Comparison of ENCODE assay signal across 1 cellular context in genomic region chr4:125140966-125141495, GRCh38.
A peak's percentile ranks its signal among the peaks of the same experiment; 100 is the strongest.
TF ChIP-seq lines count a peak whose summit lies in the region.

No MANE protein-coding gene starts in this region.

TF ChIP-seq in SK-N-SH, 30 proteins besides CTCF, POLR2A, EP300 and RAD21 (continued from another document):
- TF ChIP-seq, protein P1, sequence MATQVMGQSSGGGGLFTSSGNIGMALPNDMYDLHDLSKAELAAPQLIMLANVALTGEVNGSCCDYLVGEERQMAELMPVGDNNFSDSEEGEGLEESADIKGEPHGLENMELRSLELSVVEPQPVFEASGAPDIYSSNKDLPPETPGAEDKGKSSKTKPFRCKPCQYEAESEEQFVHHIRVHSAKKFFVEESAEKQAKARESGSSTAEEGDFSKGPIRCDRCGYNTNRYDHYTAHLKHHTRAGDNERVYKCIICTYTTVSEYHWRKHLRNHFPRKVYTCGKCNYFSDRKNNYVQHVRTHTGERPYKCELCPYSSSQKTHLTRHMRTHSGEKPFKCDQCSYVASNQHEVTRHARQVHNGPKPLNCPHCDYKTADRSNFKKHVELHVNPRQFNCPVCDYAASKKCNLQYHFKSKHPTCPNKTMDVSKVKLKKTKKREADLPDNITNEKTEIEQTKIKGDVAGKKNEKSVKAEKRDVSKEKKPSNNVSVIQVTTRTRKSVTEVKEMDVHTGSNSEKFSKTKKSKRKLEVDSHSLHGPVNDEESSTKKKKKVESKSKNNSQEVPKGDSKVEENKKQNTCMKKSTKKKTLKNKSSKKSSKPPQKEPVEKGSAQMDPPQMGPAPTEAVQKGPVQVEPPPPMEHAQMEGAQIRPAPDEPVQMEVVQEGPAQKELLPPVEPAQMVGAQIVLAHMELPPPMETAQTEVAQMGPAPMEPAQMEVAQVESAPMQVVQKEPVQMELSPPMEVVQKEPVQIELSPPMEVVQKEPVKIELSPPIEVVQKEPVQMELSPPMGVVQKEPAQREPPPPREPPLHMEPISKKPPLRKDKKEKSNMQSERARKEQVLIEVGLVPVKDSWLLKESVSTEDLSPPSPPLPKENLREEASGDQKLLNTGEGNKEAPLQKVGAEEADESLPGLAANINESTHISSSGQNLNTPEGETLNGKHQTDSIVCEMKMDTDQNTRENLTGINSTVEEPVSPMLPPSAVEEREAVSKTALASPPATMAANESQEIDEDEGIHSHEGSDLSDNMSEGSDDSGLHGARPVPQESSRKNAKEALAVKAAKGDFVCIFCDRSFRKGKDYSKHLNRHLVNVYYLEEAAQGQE (IDR thresholded peaks at IDR 0.05; ENCODE audit: low read depth, low read length) = no peak
- TF ChIP-seq POLR2AphosphoS5 (IDR thresholded peaks at IDR 0.05; ENCODE audit: low read depth, low read length) (no peak), GATA2 (CRISPR knock-in tag; IDR thresholded peaks at IDR 0.05) (peak; percentile 53), SIN3A (IDR thresholded peaks at IDR 0.05; ENCODE audit: borderline replicate concordance, low read depth, low read length) (no peak), EZH2phosphoT487 (IDR thresholded peaks at IDR 0.05; ENCODE audit: borderline replicate concordance, low read depth) (no peak), FOSL2 (IDR thresholded peaks at IDR 0.05; ENCODE audit: borderline replicate concordance, low read depth) (peak; percentile 48; the same call in 1 of the 2 replicates), FOXJ3 (CRISPR knock-in tag; IDR thresholded peaks at IDR 0.05) (no peak), FOXM1 (IDR thresholded peaks at IDR 0.05; ENCODE audit: low read depth) (no peak)
- TF ChIP-seq, protein P2, sequence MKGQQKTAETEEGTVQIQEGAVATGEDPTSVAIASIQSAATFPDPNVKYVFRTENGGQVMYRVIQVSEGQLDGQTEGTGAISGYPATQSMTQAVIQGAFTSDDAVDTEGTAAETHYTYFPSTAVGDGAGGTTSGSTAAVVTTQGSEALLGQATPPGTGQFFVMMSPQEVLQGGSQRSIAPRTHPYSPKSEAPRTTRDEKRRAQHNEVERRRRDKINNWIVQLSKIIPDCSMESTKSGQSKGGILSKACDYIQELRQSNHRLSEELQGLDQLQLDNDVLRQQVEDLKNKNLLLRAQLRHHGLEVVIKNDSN (IDR thresholded peaks at IDR 0.05; ENCODE audit: borderline replicate concordance, low read depth) = no peak
- TF ChIP-seq, protein P3, sequence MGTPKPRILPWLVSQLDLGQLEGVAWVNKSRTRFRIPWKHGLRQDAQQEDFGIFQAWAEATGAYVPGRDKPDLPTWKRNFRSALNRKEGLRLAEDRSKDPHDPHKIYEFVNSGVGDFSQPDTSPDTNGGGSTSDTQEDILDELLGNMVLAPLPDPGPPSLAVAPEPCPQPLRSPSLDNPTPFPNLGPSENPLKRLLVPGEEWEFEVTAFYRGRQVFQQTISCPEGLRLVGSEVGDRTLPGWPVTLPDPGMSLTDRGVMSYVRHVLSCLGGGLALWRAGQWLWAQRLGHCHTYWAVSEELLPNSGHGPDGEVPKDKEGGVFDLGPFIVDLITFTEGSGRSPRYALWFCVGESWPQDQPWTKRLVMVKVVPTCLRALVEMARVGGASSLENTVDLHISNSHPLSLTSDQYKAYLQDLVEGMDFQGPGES (IDR thresholded peaks at IDR 0.05; ENCODE audit: low read depth, low read length) = no peak
- TF ChIP-seq, protein P4, sequence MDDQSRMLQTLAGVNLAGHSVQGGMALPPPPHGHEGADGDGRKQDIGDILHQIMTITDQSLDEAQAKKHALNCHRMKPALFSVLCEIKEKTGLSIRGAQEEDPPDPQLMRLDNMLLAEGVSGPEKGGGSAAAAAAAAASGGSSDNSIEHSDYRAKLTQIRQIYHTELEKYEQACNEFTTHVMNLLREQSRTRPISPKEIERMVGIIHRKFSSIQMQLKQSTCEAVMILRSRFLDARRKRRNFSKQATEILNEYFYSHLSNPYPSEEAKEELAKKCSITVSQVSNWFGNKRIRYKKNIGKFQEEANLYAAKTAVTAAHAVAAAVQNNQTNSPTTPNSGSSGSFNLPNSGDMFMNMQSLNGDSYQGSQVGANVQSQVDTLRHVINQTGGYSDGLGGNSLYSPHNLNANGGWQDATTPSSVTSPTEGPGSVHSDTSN (IDR thresholded peaks at IDR 0.05) = peak; percentile 42
